31 cellular contexts compared by ENCODE assay signal in genomic region chrX:43139645-43140044, GRCh38.
"Had no signal": no experiment of that assay in that cellular context is flagged by ENCODE, and none has a peak within 500 bp of the region (broad histone marks: within the 10 kb centered on the region; RNA-seq: fewer than 3 reads in every experiment).

No MANE protein-coding gene starts in this region.

- H3K27ac ChIP-seq: ascending aorta, cardiac muscle cell, VCaP had no signal

- H3K4me1 ChIP-seq: ascending aorta had no signal

- H3K9me3 ChIP-seq: ascending aorta had no signal

- H3K4me3 ChIP-seq: ascending aorta, cardiac muscle cell had no signal

- DNase-seq: activated B cell treated with CpG ODN at 0.5 μM for 24 hours; activated CD4-positive, alpha-beta memory T cell treated with anti-CD3 and anti-CD28 coated beads for 36 hours; activated CD4-positive, alpha-beta T cell treated with anti-CD3 and anti-CD28 coated beads for 4 hours; activated CD4-positive, alpha-beta T cell treated with anti-CD3 and anti-CD28 coated beads, Interleukin-2, amount 10 ng/mL, durations not matched to agents 24 days and 14 days; activated CD4-positive, alpha-beta T cell treated with anti-CD3 and anti-CD28 coated beads, Interleukin-2, amount 50 U/mL, for 1 hour; activated CD4-positive, alpha-beta T cell treated with anti-CD3 and anti-CD28 coated beads, Interleukin-2, amount 50 U/mL, for 4 hours; activated CD4-positive, CD25-positive, alpha-beta regulatory T cell treated with anti-CD3 and anti-CD28 coated beads, Interleukin-2, amount 50 U/mL, for 72 hours; activated CD8-positive, alpha-beta memory T cell treated with anti-CD3 and anti-CD28 coated beads, Interleukin-2, amount 50 U/mL, for 4 hours; activated CD8-positive, alpha-beta T cell treated with anti-CD3 and anti-CD28 coated beads for 36 hours; activated effector memory CD4-positive, alpha-beta T cell treated with anti-CD3 and anti-CD28 coated beads, Interleukin-2, amount 50 U/mL, for 16 hours; activated gamma-delta T cell treated with Interleukin-2 at 50 U/mL for 16 hours; activated naive CD4-positive, alpha-beta T cell treated with anti-CD3 and anti-CD28 coated beads, Interleukin-2, amount 10 ng/mL, durations not matched to agents 7 days and 5 days; activated naive CD4-positive, alpha-beta T cell treated with Interleukin-2 at 50 U/mL for 16 hours; activated naive CD8-positive, alpha-beta T cell treated with anti-CD3 and anti-CD28 coated beads, Interleukin-2, amount 10 ng/mL, durations not matched to agents 7 days and 5 days; activated naive CD8-positive, alpha-beta T cell treated with anti-CD3 and anti-CD28 coated beads, Interleukin-2, amount 50 U/mL, for 24 hours; activated T-cell treated with anti-CD3 and anti-CD28 coated beads for 4 hours; activated T-cell treated with anti-CD3 and anti-CD28 coated beads, Interleukin-2, amount 50 U/mL, for 1 hour; activated T-cell treated with anti-CD3 and anti-CD28 coated beads, Interleukin-2, amount 50 U/mL, for 4 hours; activated T-cell treated with anti-CD3 and anti-CD28 coated beads, Interleukin-2, amount 50 U/mL, for 72 hours; amygdala; anterior cingulate cortex; caudate nucleus; cerebellar nuclear complex; T-helper 2 cell; T-helper 9 cell had no signal

- FAIRE-seq: bronchial epithelial cell, TTC549 had no signal

- ATAC-seq: activated CD8-positive, alpha-beta T cell treated with anti-CD3 and anti-CD28 coated beads for 36 hours; activated naive CD8-positive, alpha-beta T cell treated with anti-CD3 and anti-CD28 coated beads, Interleukin-2, amount 50 U/mL, for 24 hours; activated T-cell treated with anti-CD3 and anti-CD28 coated beads, Interleukin-2, amount 50 U/mL, for 4 hours; activated T-helper 17 cell treated with anti-CD3 and anti-CD28 coated beads, Interleukin-2, amount 50 U/mL, for 72 hours had no signal
